21 cellular contexts compared by ENCODE assay signal in genomic region chr5:33363537-33363936, GRCh38.
A peak's percentile ranks its signal among the peaks of the same experiment; 100 is the strongest.
DNase-seq lines count a peak whose midpoint lies in the region; ATAC-seq and TF ChIP-seq lines count a peak whose summit lies in the region.
"Had no signal": no experiment of that assay in that cellular context is flagged by ENCODE, and none has a peak within 500 bp of the region (broad histone marks: within the 10 kb centered on the region; RNA-seq: fewer than 3 reads in every experiment).

No MANE protein-coding gene starts in this region.

- H3K36me3 ChIP-seq in body of pancreas (replicated peaks in 1 of 2; ENCODE audit: insufficient read depth in 1 of 2, low read depth in 2 of 2) (no peaks in the 10 kb centered on the region), hepatocyte (replicated peaks; ENCODE audit: insufficient read depth, low read depth) (no peaks in the 10 kb centered on the region), uterus (no peaks in the 10 kb centered on the region), mesendoderm (ENCODE audit: control insufficient read depth, insufficient read depth, low read length) (no peaks in the 10 kb centered on the region)
- no peaks in the 10 kb centered on the region for H3K36me3 ChIP-seq in CD8-positive, alpha-beta memory T cell (ENCODE audit: insufficient read depth, low read length)
- H3K36me3 ChIP-seq: thoracic aorta had no signal

- H4K20me1 ChIP-seq in hepatocyte (ENCODE audit: insufficient read depth, poor library complexity, severe bottlenecking): no peaks in the 10 kb centered on the region

- H3K18ac ChIP-seq in mesendoderm (ENCODE audit: low read length): no peak overlapping the region

- no peaks in the 10 kb centered on the region for H3K79me2 ChIP-seq in hepatocyte
- H3K79me2 ChIP-seq in mesendoderm (ENCODE audit: control insufficient read depth, insufficient read depth, low read length): no peaks in the 10 kb centered on the region

- no peak overlapping the region for H4K8ac ChIP-seq in mesendoderm (ENCODE audit: low read depth, low read length)

- H2AFZ ChIP-seq in hepatocyte: no peak overlapping the region

- no peak overlapping the region for H3K4me2 ChIP-seq in hepatocyte
- H3K4me2 ChIP-seq in mesendoderm (ENCODE audit: low read length): no peak overlapping the region

- no peak overlapping the region for H3K4me3 ChIP-seq in body of pancreas
- H3K4me3 ChIP-seq in hepatocyte: no peak overlapping the region
- no peak overlapping the region for H3K4me3 ChIP-seq in uterus
- no peak overlapping the region for H3K4me3 ChIP-seq in CD8-positive, alpha-beta memory T cell (ENCODE audit: low read length)
- H3K4me3 ChIP-seq in mesendoderm (ENCODE audit: low read length): no peak overlapping the region
- H3K4me3 ChIP-seq: GM12878 had no signal

- ATAC-seq in body of pancreas: peak; percentile 30
- ATAC-seq: foreskin keratinocyte, GM12878 had no signal

- WGBS in body of pancreas, 2 donors: 73 to 79% methylated on average over 3 of the region's 3 CpGs
- 67% methylated on average over 3 of the region's 3 CpGs for WGBS in hepatocyte (ENCODE audit: low lambda C conversion rate, missing lambda C conversion rate)
- WGBS in mesendoderm (ENCODE audit: extremely low coverage, insufficient coverage, low lambda C conversion rate): no CpG with 5 or more reads among the region's 3 CpGs

- H2BK120ac ChIP-seq in mesendoderm (ENCODE audit: low read depth, low read length): no peak overlapping the region

- DNase-seq in HFFc6 (no peak), body of pancreas (peak in 2 of 4 donors; percentile 2 to 6), hepatocyte (ENCODE audit: low spot score) (no peak), uterus (peak; percentile 24 to 31), islet precursor cell (no peak), mesendoderm (no peak)
- no peak for DNase-seq in CD8-positive, alpha-beta memory T cell
- DNase-seq: activated CD4-positive, alpha-beta T cell treated with anti-CD3 and anti-CD28 coated beads, Interleukin-2, amount 50 U/mL, for 4 hours; activated naive CD4-positive, alpha-beta T cell treated with Interleukin-2 at 50 U/mL for 16 hours; C1 segment of cervical spinal cord; foreskin keratinocyte; GF-D8; NCI-H1417 treated with DMSO at 0.1 percent for 48 hours; NCI-H526 treated with DMSO at 0.1 percent for 48 hours; OCI-M1; SIG-M5; stimulated activated CD4-positive, alpha-beta T cell treated with anti-CD3 and anti-CD28 coated beads, Interleukin-15, amount 100 ng/mL, for 24 hours had no signal

- H4K5ac ChIP-seq in mesendoderm (ENCODE audit: low read length): no peak overlapping the region

- H3K9me3 Mint-ChIP-seq in HFFc6: peaks cover 4% of the 10 kb centered on the region; the same call in 1 of the 2 replicates
- peaks cover 0 to 3% (median 2%) of the 10 kb centered on the region in 5 donors for H3K9me3 Mint-ChIP-seq in CD8-positive, alpha-beta memory T cell

- CTCF ChIA-PET in CD8-positive, alpha-beta memory T cell (lab: Charles Lee): no interaction called here

- no peak overlapping the region for H3K56ac ChIP-seq in mesendoderm (ENCODE audit: low read length)

- H3K36me3 Mint-ChIP-seq in HFFc6 (ENCODE audit: low read depth): peaks cover 4% of the 10 kb centered on the region
- H3K36me3 Mint-ChIP-seq in CD8-positive, alpha-beta memory T cell: peaks cover 0 to 4% (median 0%) of the 10 kb centered on the region in 3 donors

- TF ChIP-seq POLR2A in body of pancreas (IDR thresholded peaks at IDR 0.05) (no peak), uterus (IDR thresholded peaks at IDR 0.05) (no peak)

- no peak overlapping the region for H3K4ac ChIP-seq in mesendoderm (ENCODE audit: low read depth, low read length)

- no peak overlapping the region for H3K9ac ChIP-seq in mesendoderm (ENCODE audit: low read length)

- no peak overlapping the region for H2AK5ac ChIP-seq in mesendoderm (ENCODE audit: low read length)

- peaks cover 0 to 9% (median 0%) of the 10 kb centered on the region in 3 donors for H3K9me3 ChIP-seq in body of pancreas
- H3K9me3 ChIP-seq in hepatocyte (ENCODE audit: low read depth): no peaks in the 10 kb centered on the region
- H3K9me3 ChIP-seq in uterus: no peaks in the 10 kb centered on the region
- H3K9me3 ChIP-seq in CD8-positive, alpha-beta memory T cell (ENCODE audit: low read length): no peaks in the 10 kb centered on the region
- H3K9me3 ChIP-seq: thoracic aorta had no signal

- no peak overlapping the region for H3K27ac Mint-ChIP-seq in HFFc6
- H3K27ac Mint-ChIP-seq in CD8-positive, alpha-beta memory T cell: no peak overlapping the region
- H3K27ac Mint-ChIP-seq: H9 had no signal

- no peaks in the 10 kb centered on the region; the same call in 1 of the 2 replicates for H3K27me3 Mint-ChIP-seq in HFFc6 (ENCODE audit: insufficient read depth)
- H3K27me3 Mint-ChIP-seq in CD8-positive, alpha-beta memory T cell: peaks cover 0 to 2% of the 10 kb centered on the region in 2 donors

- H2BK15ac ChIP-seq in mesendoderm (replicated peaks; ENCODE audit: low read depth): no peak overlapping the region

- H3K23ac ChIP-seq in mesendoderm (ENCODE audit: low read length): no peak overlapping the region

- no peak overlapping the region for H3K4me3 Mint-ChIP-seq in HFFc6
- no peak overlapping the region for H3K4me3 Mint-ChIP-seq in CD8-positive, alpha-beta memory T cell
- H3K4me3 Mint-ChIP-seq: H9; T-helper 1 cell treated with Interleukin-12 subunit alpha and Interleukin-12 subunit beta and Interleukin-4 antibody, amounts not matched to agents 30 μg/mL and 1 μg/mL, for 36 hours had no signal

- intact Hi-C loops in body of pancreas (cut with DNase I): no loop called here
- intact Hi-C loops in uterus (cut with DNase I; ENCODE audit: low total_unique reads): no loop called here

- no peaks in the 10 kb centered on the region for H3K9me2 ChIP-seq in hepatocyte (replicated peaks; ENCODE audit: insufficient read depth)

- POLR2A ChIA-PET in CD8-positive, alpha-beta memory T cell (lab: Charles Lee): no interaction called here

- no peaks in the 10 kb centered on the region for H3K79me1 ChIP-seq in mesendoderm (ENCODE audit: low read length)

- H3K27ac ChIP-seq in body of pancreas (no peak overlapping the region), hepatocyte (peak overlapping the region; percentile 8), uterus (peak overlapping the region; percentile 75 to 79), mesendoderm (ENCODE audit: low read depth, low read length) (no peak overlapping the region)
- H3K27ac ChIP-seq in CD8-positive, alpha-beta memory T cell (ENCODE audit: low read depth, low read length): no peak overlapping the region
- H3K27ac ChIP-seq: foreskin keratinocyte had no signal

- peaks cover 44% of the 10 kb centered on the region for H3K4me1 Mint-ChIP-seq in HFFc6 (ENCODE audit: low read depth)
- peaks cover 0 to 4% (median 0%) of the 10 kb centered on the region in 3 donors for H3K4me1 Mint-ChIP-seq in CD8-positive, alpha-beta memory T cell

- TF ChIP-seq CTCF in HFFc6 (IDR thresholded peaks at IDR 0.05) (peak; percentile 24; the same call in 1 of the 2 replicates), body of pancreas (IDR thresholded peaks at IDR 0.05) (no peak), hepatocyte (IDR thresholded peaks at IDR 0.05; ENCODE audit: poor library complexity) (no peak), uterus (IDR thresholded peaks at IDR 0.05) (peak in 1 of 4 experiments; percentile 7)

- H3K27me3 ChIP-seq in body of pancreas (no peaks in the 10 kb centered on the region), hepatocyte (no peaks in the 10 kb centered on the region), uterus (no peaks in the 10 kb centered on the region), mesendoderm (ENCODE audit: insufficient read depth, low read length, poor library complexity) (no peaks in the 10 kb centered on the region)
- H3K27me3 ChIP-seq in CD8-positive, alpha-beta memory T cell (ENCODE audit: insufficient read depth, low read length, poor library complexity, severe bottlenecking): no peaks in the 10 kb centered on the region
- H3K27me3 ChIP-seq: foreskin keratinocyte had no signal

- no peaks in the 10 kb centered on the region for H3K4me1 ChIP-seq in body of pancreas
- H3K4me1 ChIP-seq in hepatocyte (ENCODE audit: insufficient read depth): no peaks in the 10 kb centered on the region
- H3K4me1 ChIP-seq in uterus: no peaks in the 10 kb centered on the region
- no peaks in the 10 kb centered on the region for H3K4me1 ChIP-seq in CD8-positive, alpha-beta memory T cell (ENCODE audit: insufficient read depth, low read length)
- H3K4me1 ChIP-seq in mesendoderm (ENCODE audit: control insufficient read depth, low read depth, low read length): peaks cover 2% of the 10 kb centered on the region
- H3K4me1 ChIP-seq: foreskin keratinocyte had no signal

- no peak overlapping the region for H2BK5ac ChIP-seq in mesendoderm (ENCODE audit: low read length)

Comparison
In these comparisons a context has a peak if more than half of its experiments do, and no peak if none do; other contexts are left out.
1. DNase-seq: peak in uterus (2 of 2); none in HFFc6 (single experiment), hepatocyte (single experiment), islet precursor cell (single experiment), CD8-positive, alpha-beta memory T cell (0 of 5) and mesendoderm (single experiment).
2. H3K27ac ChIP-seq: peak in hepatocyte (single experiment) and uterus (2 of 2); none in body of pancreas (0 of 4), CD8-positive, alpha-beta memory T cell (single experiment) and mesendoderm (single experiment).